21 cellular contexts compared by ENCODE assay signal in genomic region chr20:4837760-4838159, GRCh38. TPM values are rescaled to one million over a fixed set of nuclear protein-coding genes. Genes with fewer than 3 reads are reported as not detected.
DNase-seq lines count a peak whose midpoint lies in the region; ATAC-seq, FAIRE-seq and TF ChIP-seq lines count a peak whose summit lies in the region.
"Had no signal": no experiment of that assay in that cellular context is flagged by ENCODE, and none has a peak within 500 bp of the region (broad histone marks: within the 10 kb centered on the region; RNA-seq: fewer than 3 reads in every experiment).

No MANE protein-coding gene starts in this region.

- peaks cover 12% of the 10 kb centered on the region for H3K4me1 Mint-ChIP-seq in stimulated activated effector memory CD8-positive, alpha-beta T cell treated with anti-CD3 and anti-CD28 coated beads, Interleukin-12 subunit alpha, Interleukin-12 subunit beta, amount 100 ng/mL, for 72 hours
- no peaks in the 10 kb centered on the region for H3K4me1 Mint-ChIP-seq in T-helper 2 cell treated with Interferon-gamma antibody and Interleukin-4, amounts not matched to agents 5 μg/mL and 100 μg/mL, for 36 hours (ENCODE audit: low read depth)

- no peaks in the 10 kb centered on the region for H3K36me3 Mint-ChIP-seq in activated naive CD4-positive, alpha-beta T cell treated with anti-CD3 and anti-CD28 coated beads, Interleukin-2, amount 50 U/mL, for 72 hours
- H3K36me3 Mint-ChIP-seq in stimulated activated effector memory CD8-positive, alpha-beta T cell treated with anti-CD3 and anti-CD28 coated beads, Interleukin-12 subunit alpha, Interleukin-12 subunit beta, amount 100 ng/mL, for 72 hours = peaks cover 6% of the 10 kb centered on the region
- H3K36me3 Mint-ChIP-seq in T-helper 2 cell treated with Interferon-gamma antibody and Interleukin-4, amounts not matched to agents 5 μg/mL and 100 μg/mL, for 36 hours (ENCODE audit: low read depth) = no peaks in the 10 kb centered on the region

- H3K9me3 ChIP-seq in aorta (ENCODE audit: control insufficient read depth, low read length) = no peaks in the 10 kb centered on the region
- H3K9me3 ChIP-seq: A549, Caco-2 had no signal

- H3K27me3 ChIP-seq in bronchial epithelial cell (ENCODE audit: control insufficient read depth, insufficient read depth, low read length) (no peaks in the 10 kb centered on the region), aorta (ENCODE audit: control insufficient read depth in 1 of 2, insufficient read depth in 2 of 2, low read length in 1 of 2) (no peaks in the 10 kb centered on the region)

- intact Hi-C loops in aorta (cut with DNase I) = no loop called here

- no peaks in the 10 kb centered on the region for H3K4me1 ChIP-seq in aorta (ENCODE audit: control insufficient read depth in 1 of 2, insufficient read depth in 2 of 2, low read length in 2 of 2)
- H3K4me1 ChIP-seq: A549, Caco-2 had no signal

- DNase-seq in activated naive CD4-positive, alpha-beta T cell treated with anti-CD3 and anti-CD28 coated beads, Interleukin-2, amount 50 U/mL, for 72 hours (ENCODE audit: low spot score in 2 of 2) = no peak
- DNase-seq in activated naive CD4-positive, alpha-beta T cell treated with Interleukin-2 at 50 U/mL for 16 hours = no peak
- DNase-seq in bronchial epithelial cell (ENCODE audit: low read depth) = peak; percentile 33
- peak; percentile 59 for DNase-seq in mesenteric fat pad (ENCODE audit: low spot score)
- no peak for DNase-seq in stimulated activated effector memory CD8-positive, alpha-beta T cell treated with anti-CD3 and anti-CD28 coated beads, Interleukin-12 subunit alpha, Interleukin-12 subunit beta, amount 100 ng/mL, for 72 hours (ENCODE audit: low spot score in 2 of 2)
- no peak for DNase-seq in T-helper 2 cell treated with Interferon-gamma antibody and Interleukin-4, amounts not matched to agents 5 μg/mL and 100 μg/mL, for 36 hours (ENCODE audit: low spot score)
- DNase-seq in aorta = no peak
- DNase-seq: AML-193; Caco-2; CD4-positive, alpha-beta T cell; GOT3; H9 had no signal

- 95 to 100% methylated on average over 2 of the region's 2 CpGs for WGBS in aorta, 2 donors

- no peak for TF ChIP-seq CTCF in bronchial epithelial cell (IDR thresholded peaks at IDR 0.05; ENCODE audit: insufficient read depth, low read length, severe bottlenecking)

- H3K9me3 Mint-ChIP-seq in activated naive CD4-positive, alpha-beta T cell treated with anti-CD3 and anti-CD28 coated beads, Interleukin-2, amount 50 U/mL, for 72 hours = no peaks in the 10 kb centered on the region
- no peaks in the 10 kb centered on the region for H3K9me3 Mint-ChIP-seq in stimulated activated effector memory CD8-positive, alpha-beta T cell treated with anti-CD3 and anti-CD28 coated beads, Interleukin-12 subunit alpha, Interleukin-12 subunit beta, amount 100 ng/mL, for 72 hours
- H3K9me3 Mint-ChIP-seq in T-helper 2 cell treated with Interferon-gamma antibody and Interleukin-4, amounts not matched to agents 5 μg/mL and 100 μg/mL, for 36 hours = no peaks in the 10 kb centered on the region

- ATAC-seq in activated naive CD4-positive, alpha-beta T cell treated with anti-CD3 and anti-CD28 coated beads, Interleukin-2, amount 50 U/mL, for 72 hours = no peak
- ATAC-seq in stimulated activated effector memory CD8-positive, alpha-beta T cell treated with anti-CD3 and anti-CD28 coated beads, Interleukin-12 subunit alpha, Interleukin-12 subunit beta, amount 100 ng/mL, for 72 hours = no peak
- ATAC-seq in GM21737 (IDR thresholded peaks at IDR 0.05; ENCODE audit: unreplicated experiment) = no peak
- no peak for ATAC-seq in aorta (ENCODE audit: low FRiP score)

- H3K36me3 ChIP-seq in bronchial epithelial cell (ENCODE audit: control insufficient read depth, insufficient read depth, low read length) = no peaks in the 10 kb centered on the region
- H3K36me3 ChIP-seq in aorta (ENCODE audit: control insufficient read depth in 1 of 2, insufficient read depth in 2 of 2, low read length in 1 of 2) = peaks cover 0 to 2% of the 10 kb centered on the region in 2 donors

- no peak overlapping the region for H3K27ac ChIP-seq in aorta (ENCODE audit: low read depth in 1 of 2, low read length in 2 of 2)
- H3K27ac ChIP-seq: 22Rv1, A549, C4-2B had no signal

- peak overlapping the region; percentile 1 to 23 for H3K27ac Mint-ChIP-seq in activated naive CD4-positive, alpha-beta T cell treated with anti-CD3 and anti-CD28 coated beads, Interleukin-2, amount 50 U/mL, for 72 hours
- peak overlapping the region; percentile 6 for H3K27ac Mint-ChIP-seq in stimulated activated effector memory CD8-positive, alpha-beta T cell treated with anti-CD3 and anti-CD28 coated beads, Interleukin-12 subunit alpha, Interleukin-12 subunit beta, amount 100 ng/mL, for 72 hours
- H3K27ac Mint-ChIP-seq in T-helper 2 cell treated with Interferon-gamma antibody and Interleukin-4, amounts not matched to agents 5 μg/mL and 100 μg/mL, for 36 hours = no peak overlapping the region
- H3K27ac Mint-ChIP-seq: CD4-positive, alpha-beta T cell; H9 had no signal

- no peak overlapping the region for H3K4me3 Mint-ChIP-seq in stimulated activated effector memory CD8-positive, alpha-beta T cell treated with anti-CD3 and anti-CD28 coated beads, Interleukin-12 subunit alpha, Interleukin-12 subunit beta, amount 100 ng/mL, for 72 hours
- H3K4me3 Mint-ChIP-seq in T-helper 2 cell treated with Interferon-gamma antibody and Interleukin-4, amounts not matched to agents 5 μg/mL and 100 μg/mL, for 36 hours = no peak overlapping the region
- H3K4me3 Mint-ChIP-seq: CD4-positive, alpha-beta T cell; H9 had no signal

- FAIRE-seq in bronchial epithelial cell (lab: Jason Lieb, UNC) = peak; percentile 96
- FAIRE-seq: A549, D721Med, G401.6, GM12892, GM18507 had no signal

- H3K27me3 Mint-ChIP-seq in T-helper 2 cell treated with Interferon-gamma antibody and Interleukin-4, amounts not matched to agents 5 μg/mL and 100 μg/mL, for 36 hours (ENCODE audit: low read depth) = peaks cover 6% of the 10 kb centered on the region
- H3K27me3 Mint-ChIP-seq: CD4-positive, alpha-beta T cell had no signal

- H3K4me3 ChIP-seq in bronchial epithelial cell (ENCODE audit: low read depth, low read length) = no peak overlapping the region
- H3K4me3 ChIP-seq in aorta (ENCODE audit: low read length in 2 of 2) = no peak overlapping the region
- H3K4me3 ChIP-seq: A549 had no signal

RNA-seq across cellular contexts. Expression of gene RASSF2, which starts 14.4 kb away (rescaled TPM):
- 10 to 100 TPM; 40.4 to 50.6 TPM for total RNA-seq in activated naive CD4-positive, alpha-beta T cell treated with anti-CD3 and anti-CD28 coated beads, Interleukin-2, amount 50 U/mL, for 72 hours
- total RNA-seq in bronchial epithelial cell = under 0.01 and 0.26 TPM in 2 replicates
- total RNA-seq in mesenteric fat pad = 29.7 TPM
- total RNA-seq in aorta = 10 to 100 TPM; 17.6 to 35.4 TPM
- 10 to 100 TPM in 1 of 2 donors, 1 to 10 TPM in 1; 9.9 to 19.4 TPM for polyA plus RNA-seq in aorta
- total RNA-seq: HT-29 had no signal

Comparison
In these comparisons a context has a peak if more than half of its experiments do, and no peak if none do; other contexts are left out.
1. DNase-seq: peak in bronchial epithelial cell (single experiment) and mesenteric fat pad (single experiment); none in activated naive CD4-positive, alpha-beta T cell treated with anti-CD3 and anti-CD28 coated beads, Interleukin-2, amount 50 U/mL, for 72 hours (0 of 2), activated naive CD4-positive, alpha-beta T cell treated with Interleukin-2 at 50 U/mL for 16 hours (single experiment), stimulated activated effector memory CD8-positive, alpha-beta T cell treated with anti-CD3 and anti-CD28 coated beads, Interleukin-12 subunit alpha, Interleukin-12 subunit beta, amount 100 ng/mL, for 72 hours (0 of 2), T-helper 2 cell treated with Interferon-gamma antibody and Interleukin-4, amounts not matched to agents 5 μg/mL and 100 μg/mL, for 36 hours (single experiment) and aorta (0 of 2).
2. RNA of gene RASSF2, which starts 14.4 kb away (total RNA-seq): 40.4 to 50.6 TPM in activated naive CD4-positive, alpha-beta T cell treated with anti-CD3 and anti-CD28 coated beads, Interleukin-2, amount 50 U/mL, for 72 hours, 17.6 to 35.4 TPM in aorta and 29.7 TPM in mesenteric fat pad (single experiment); under 0.01 to 0.26 TPM in bronchial epithelial cell; every median in the first group is over 10 times any median in the second.